Comparison of ENCODE assay signal across 25 cellular contexts in the genomic region with DNA sequence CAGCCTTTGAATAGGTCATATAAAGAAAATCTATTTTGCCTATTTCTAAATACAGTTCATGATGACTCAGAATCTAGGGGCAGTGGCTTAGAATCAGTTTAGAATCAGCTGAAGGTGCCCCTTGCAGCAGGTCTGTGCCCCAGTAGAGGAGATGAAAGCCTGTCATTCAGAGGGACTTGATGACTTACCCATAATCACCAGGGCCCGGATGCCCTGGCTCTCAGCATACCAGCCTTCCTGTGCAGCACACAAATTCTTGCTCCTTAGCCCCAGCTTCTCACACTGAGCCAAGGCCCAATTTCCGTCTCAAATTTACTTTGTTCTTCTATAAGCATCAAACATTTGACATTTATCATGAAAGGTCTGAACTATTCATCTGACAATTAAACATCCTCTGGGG.
"Had no signal": no experiment of that assay in that cellular context is flagged by ENCODE, and none has a peak within 500 bp of the region (broad histone marks: within the 10 kb centered on the region; RNA-seq: fewer than 3 reads in every experiment).

No MANE protein-coding gene starts in this region.

- H3K27ac Mint-ChIP-seq: activated naive CD4-positive, alpha-beta T cell treated with anti-CD3 and anti-CD28 coated beads for 36 hours; IgD-negative memory B cell; T-helper 1 cell treated with Interleukin-12 subunit alpha and Interleukin-12 subunit beta and Interleukin-4 antibody, amounts not matched to agents 30 μg/mL and 1 μg/mL, for 36 hours had no signal

- FAIRE-seq: bronchial epithelial cell had no signal

- H3K36me3 ChIP-seq: ascending aorta, Peyer's patch, SJSA1 had no signal

- ATAC-seq: body of pancreas, SK-N-SH treated with all-trans-retinoic acid at 6 μM for 48 hours had no signal

- H3K27me3 ChIP-seq: ascending aorta, body of pancreas, Peyer's patch, SJSA1 had no signal

- H3K36me3 Mint-ChIP-seq: IgD-negative memory B cell had no signal

- H3K27ac ChIP-seq: ascending aorta, body of pancreas, Peyer's patch, RWPE1, SJSA1 had no signal

- H3K9me3 Mint-ChIP-seq: activated naive CD4-positive, alpha-beta T cell treated with anti-CD3 and anti-CD28 coated beads for 36 hours; IgD-negative memory B cell had no signal

- H3K4me1 ChIP-seq: ascending aorta, body of pancreas, Peyer's patch, SJSA1 had no signal

- H3K9me3 ChIP-seq: ascending aorta, body of pancreas, Peyer's patch, SJSA1 had no signal

- DNase-seq: activated CD4-positive, alpha-beta T cell treated with anti-CD3 and anti-CD28 coated beads for 4 hours; activated naive CD4-positive, alpha-beta T cell treated with anti-CD3 and anti-CD28 coated beads for 36 hours; activated T-cell treated with anti-CD3 and anti-CD28 coated beads for 4 hours; amniotic stem cell; body of pancreas; central memory CD4-positive, alpha-beta T cell; KG1; NCI-H1092; NCI-H1417; NCI-H1930; NCI-H2171; NCI-H2227 treated with DMSO at 0.1 percent for 48 hours; NCI-H510A; NCI-H526 treated with DMSO at 0.1 percent for 48 hours; NCI-H82; Peyer's patch; Right ventricle myocardium superior; SW 1271 had no signal

- H3K4me3 Mint-ChIP-seq: activated naive CD4-positive, alpha-beta T cell treated with anti-CD3 and anti-CD28 coated beads for 36 hours; IgD-negative memory B cell; T-helper 1 cell treated with Interleukin-12 subunit alpha and Interleukin-12 subunit beta and Interleukin-4 antibody, amounts not matched to agents 30 μg/mL and 1 μg/mL, for 36 hours had no signal

- H3K4me3 ChIP-seq: ascending aorta, body of pancreas, Peyer's patch, SJSA1 had no signal

- H3K4me1 Mint-ChIP-seq: IgD-negative memory B cell had no signal
